In the genomic region with DNA sequence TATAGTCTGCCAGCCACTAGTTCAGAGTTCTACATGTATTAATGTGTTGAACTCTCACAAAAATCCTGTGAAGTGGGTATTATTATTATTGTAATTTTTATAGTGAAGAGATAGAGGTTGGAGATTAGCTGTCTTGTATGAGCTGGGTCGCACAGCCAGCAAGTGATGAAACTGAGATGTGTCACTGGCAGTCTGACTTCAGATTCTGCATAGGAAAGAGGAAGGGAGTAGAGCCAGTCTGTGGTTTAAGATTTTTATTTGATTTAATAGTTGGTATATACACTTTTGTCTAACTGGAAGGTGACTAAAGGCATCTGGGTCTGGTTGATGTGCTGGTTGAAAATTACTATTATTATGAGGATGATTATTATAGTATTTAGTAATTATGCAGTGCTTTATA, we compare ENCODE assay signal across 1 cellular context.
TF ChIP-seq lines count a peak whose summit lies in the region.

No MANE protein-coding gene starts in this region.

TF ChIP-seq in IMR-90, 13 proteins besides CTCF, POLR2A, EP300 and RAD21:
- no peak for TF ChIP-seq ELK1 (IDR thresholded peaks at IDR 0.05; ENCODE audit: borderline replicate concordance, low read depth, low read length)
